ENCODE assay signal across 16 cellular contexts in the genomic region with DNA sequence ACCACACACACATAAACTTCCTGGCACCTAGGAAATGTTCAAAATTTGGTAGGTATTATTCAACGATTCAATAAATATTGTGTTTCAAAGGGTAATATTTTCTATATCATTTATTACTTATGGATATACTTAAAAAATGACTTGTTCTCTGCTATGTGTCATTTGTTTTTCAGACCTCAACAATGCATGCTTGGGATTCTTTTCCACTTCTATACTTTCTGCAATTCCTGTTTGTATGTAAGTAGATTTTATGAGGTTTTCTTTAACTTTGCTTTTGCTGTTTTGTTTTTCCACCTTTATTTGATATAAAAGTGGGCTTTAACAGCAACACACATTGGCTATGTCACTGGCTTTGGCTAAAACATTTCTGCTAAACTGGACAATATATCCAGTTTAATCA. TPM values are rescaled to one million over a fixed set of nuclear protein-coding genes. Genes with fewer than 3 reads are reported as not detected.
A peak's percentile ranks its signal among the peaks of the same experiment; 100 is the strongest.
DNase-seq lines count a peak whose midpoint lies in the region; ATAC-seq and TF ChIP-seq lines count a peak whose summit lies in the region.
"Had no signal": no experiment of that assay in that cellular context is flagged by ENCODE, and none has a peak within 500 bp of the region (broad histone marks: within the 10 kb centered on the region; RNA-seq: fewer than 3 reads in every experiment).

No MANE protein-coding gene starts in this region.

- H3K27ac Mint-ChIP-seq in osteocyte (ENCODE audit: unreplicated experiment), result peak overlapping the region; percentile 82
- H3K27ac Mint-ChIP-seq: activated CD4-positive, alpha-beta T cell treated with anti-CD3 and anti-CD28 coated beads, Interleukin-2, amount 10 ng/mL, durations not matched to agents 7 days and 5 days; activated T-helper 1 cell treated with anti-CD3 and anti-CD28 coated beads, Interleukin-12 subunit alpha, Interleukin-12 subunit beta, Interleukin-2, Interleukin-4 antibody, amounts not matched to agents 30 ng/mL and 10 ng/mL and 1 ng/mL, durations not matched to agents 14 hours and 24 hours and 36 hours had no signal

- H3F3A ChIP-seq in PC-3 (ENCODE audit: low read length, unreplicated experiment), result no peaks in the 10 kb centered on the region

- H3K27me3 Mint-ChIP-seq in osteocyte (ENCODE audit: unreplicated experiment), result no peaks in the 10 kb centered on the region
- H3K27me3 Mint-ChIP-seq: activated CD4-positive, alpha-beta T cell treated with anti-CD3 and anti-CD28 coated beads, Interleukin-2, amount 10 ng/mL, durations not matched to agents 7 days and 5 days had no signal

- H3K79me2 ChIP-seq in DND-41 (ENCODE audit: insufficient read depth, low read length), result peaks cover 96% of the 10 kb centered on the region
- H3K79me2 ChIP-seq in PC-3 (ENCODE audit: low read length), result peaks cover 86% of the 10 kb centered on the region

- intact Hi-C loops in PC-3 (cut with micrococcal nuclease), result loop anchor here (5.0 kb wide), 1 partner anchor 74 kb away; no protein-coding TSS in a partner anchor

- H3K9me3 ChIP-seq in DND-41 (ENCODE audit: insufficient read depth, low read length, severe bottlenecking) (no peaks in the 10 kb centered on the region), PC-3 (ENCODE audit: low read length) (no peaks in the 10 kb centered on the region)
- H3K9me3 ChIP-seq: spleen, testis had no signal

- TF ChIP-seq CTCF in DND-41 (IDR thresholded peaks at IDR 0.05; ENCODE audit: borderline replicate concordance, extremely low read depth, low read length, poor library complexity, severe bottlenecking) (no peak), PC-3 (conservative IDR thresholded peaks at IDR 0.05; ENCODE audit: low read depth, low read length) (no peak), epithelial cell of esophagus (IDR thresholded peaks at IDR 0.05; ENCODE audit: insufficient read depth, low read depth, low read length, missing control alignments) (no peak), osteocyte (IDR thresholded peaks at IDR 0.05) (no peak)

- H3K4me3 Mint-ChIP-seq in osteocyte (ENCODE audit: unreplicated experiment), result peak overlapping the region; percentile 61
- H3K4me3 Mint-ChIP-seq: activated CD4-positive, alpha-beta T cell treated with anti-CD3 and anti-CD28 coated beads, Interleukin-2, amount 10 ng/mL, durations not matched to agents 7 days and 5 days; activated T-helper 1 cell treated with anti-CD3 and anti-CD28 coated beads, Interleukin-12 subunit alpha, Interleukin-12 subunit beta, Interleukin-2, Interleukin-4 antibody, amounts not matched to agents 30 ng/mL and 10 ng/mL and 1 ng/mL, durations not matched to agents 14 hours and 24 hours and 36 hours had no signal

- H3K9ac ChIP-seq in DND-41 (ENCODE audit: low read depth, low read length) (no peak overlapping the region), PC-3 (ENCODE audit: low read length) (no peak overlapping the region)

- H3K27me3 ChIP-seq in DND-41 (ENCODE audit: insufficient read depth, low read length, poor library complexity), result no peaks in the 10 kb centered on the region
- no peaks in the 10 kb centered on the region for H3K27me3 ChIP-seq in PC-3 (ENCODE audit: low read length)
- H3K27me3 ChIP-seq: spleen, testis had no signal

- H3K9me3 Mint-ChIP-seq in osteocyte (ENCODE audit: unreplicated experiment), result no peaks in the 10 kb centered on the region
- H3K9me3 Mint-ChIP-seq: activated CD4-positive, alpha-beta T cell treated with anti-CD3 and anti-CD28 coated beads, Interleukin-2, amount 10 ng/mL, durations not matched to agents 7 days and 5 days; activated T-helper 1 cell treated with anti-CD3 and anti-CD28 coated beads, Interleukin-12 subunit alpha, Interleukin-12 subunit beta, Interleukin-2, Interleukin-4 antibody, amounts not matched to agents 30 ng/mL and 10 ng/mL and 1 ng/mL, durations not matched to agents 14 hours and 24 hours and 36 hours had no signal

- H3K4me1 Mint-ChIP-seq in osteocyte (ENCODE audit: unreplicated experiment), result peaks cover 58% of the 10 kb centered on the region

- H4K20me1 ChIP-seq in DND-41 (ENCODE audit: insufficient read depth, low read length) (peaks cover 35% of the 10 kb centered on the region), PC-3 (ENCODE audit: low read length) (peaks cover 31% of the 10 kb centered on the region; the same call in 1 of the 2 replicates)

- no peak overlapping the region for H2AFZ ChIP-seq in DND-41 (ENCODE audit: low read depth, low read length)
- no peak overlapping the region for H2AFZ ChIP-seq in PC-3 (ENCODE audit: low read length)

- no peaks in the 10 kb centered on the region for H3K9me2 ChIP-seq in PC-3 (replicated peaks; ENCODE audit: low read length)

- BruUV-seq in PC-3 (replicated peaks; lab: Mats Ljungman, UMichigan), result TSS peak; percentile 0

- H3K36me3 ChIP-seq in DND-41 (ENCODE audit: insufficient read depth, low read length) (no peaks in the 10 kb centered on the region), PC-3 (ENCODE audit: low read depth, low read length) (no peaks in the 10 kb centered on the region)
- H3K36me3 ChIP-seq: spleen had no signal

- DNase-seq in DND-41, result no peak
- DNase-seq in PC-3, result peak; percentile 42
- peak; percentile 10 for DNase-seq in epithelial cell of esophagus (ENCODE audit: low read depth)
- DNase-seq in osteocyte (ENCODE audit: extremely low spot score, unreplicated experiment), result no peak
- no peak for DNase-seq in SKM-1 (lab: John Stamatoyannopoulos, UW; ENCODE audit: unreplicated experiment)
- no peak for DNase-seq in HPDE6-E6E7 (ENCODE audit: extremely low spot score)
- DNase-seq: activated CD4-positive, alpha-beta T cell treated with anti-CD3 and anti-CD28 coated beads, Interleukin-2, amount 10 ng/mL, durations not matched to agents 7 days and 5 days; central memory CD4-positive, alpha-beta T cell; NCI-H2029; NK-92 treated with Interleukin-12 subunit alpha and Interleukin-12 subunit beta, amount 100 ng/mL, for 24 hours; spleen; testis had no signal

- H3K4me2 ChIP-seq in DND-41 (ENCODE audit: insufficient read depth, low read length), result peak overlapping the region; percentile 73; the same call in 1 of the 2 replicates
- peak overlapping the region; percentile 84 for H3K4me2 ChIP-seq in PC-3 (ENCODE audit: low read length)

- CTCF ChIA-PET in PC-3 (lab: Charles Lee), result no interaction called here

- H3K36me3 Mint-ChIP-seq in osteocyte (ENCODE audit: unreplicated experiment), result peaks cover 5% of the 10 kb centered on the region

- H3K27ac ChIP-seq in DND-41 (ENCODE audit: low read length), result no peak overlapping the region
- no peak overlapping the region for H3K27ac ChIP-seq in PC-3 (ENCODE audit: low read length)
- H3K27ac ChIP-seq: testis had no signal

- ATAC-seq in DND-41 (ENCODE audit: insufficient read depth, low read depth), result no peak
- no peak for ATAC-seq in PC-3
- ATAC-seq in HG03025 (IDR thresholded peaks at IDR 0.05; ENCODE audit: low FRiP score, unreplicated experiment), result no peak
- no peak for ATAC-seq in GM19351 (IDR thresholded peaks at IDR 0.05; ENCODE audit: unreplicated experiment)
- ATAC-seq: esophagus mucosa had no signal

- peaks cover 29% of the 10 kb centered on the region for H3K4me1 ChIP-seq in DND-41 (ENCODE audit: insufficient read depth, low read length)
- peaks cover 36% of the 10 kb centered on the region for H3K4me1 ChIP-seq in PC-3 (ENCODE audit: insufficient read depth, low read length)

- H3K4me3 ChIP-seq in DND-41 (ENCODE audit: low read depth in 1 of 2, low read length in 2 of 2) (no peak overlapping the region), PC-3 (ENCODE audit: low read length) (peak overlapping the region; percentile 85; the same call in 1 of the 2 replicates), epithelial cell of esophagus (ENCODE audit: low read length) (no peak overlapping the region)
- H3K4me3 ChIP-seq: spleen, testis had no signal

- POLR2A ChIA-PET in PC-3 (lab: Charles Lee; ENCODE audit: unreplicated experiment), result interaction anchor here (0.5 kb wide), 1 partner anchor 1762 kb away, joined by 5 read pairs; no protein-coding TSS in a partner anchor

RNA-seq across cellular contexts. Expression of gene CEP170, which starts 3.5 kb away (rescaled TPM):
- total RNA-seq in PC-3 (2014; rRNA removed), result 65.3 and 78.9 TPM in 2 replicates
- 125 and 131 TPM in 2 replicates for total RNA-seq in osteocyte

RNA-seq across cellular contexts. Expression of gene SDCCAG8, which starts 4.3 kb away (rescaled TPM):
- total RNA-seq in PC-3 (2014; rRNA removed), result 99.3 and 194 TPM in 2 replicates
- 26.7 and 30.4 TPM in 2 replicates for total RNA-seq in osteocyte

Comparison
In these comparisons a context has a peak if more than half of its experiments do, and no peak if none do; other contexts are left out.
1. DNase-seq: peak in PC-3 (single experiment) and epithelial cell of esophagus (single experiment); none in DND-41 (single experiment), osteocyte (single experiment), SKM-1 (single experiment) and HPDE6-E6E7 (single experiment).